ENCODE assay signal across 19 cellular contexts in genomic region chr4:1094336-1094690, GRCh38.
"Had no signal": no experiment of that assay in that cellular context is flagged by ENCODE, and none has a peak within 500 bp of the region (broad histone marks: within the 10 kb centered on the region; RNA-seq: fewer than 3 reads in every experiment).

No MANE protein-coding gene starts in this region.

- H3K27me3 ChIP-seq: gastrocnemius medialis, left lung, neutrophil, pancreas, tibial nerve, vagina had no signal

- DNase-seq: dorsolateral prefrontal cortex; effector CD4-positive, alpha-beta T cell; foreskin fibroblast; gastrocnemius medialis; kidney; mammary epithelial cell; mesendoderm; natural killer cell; pancreas; stimulated activated CD4-positive, alpha-beta T cell treated with anti-CD3 and anti-CD28 coated beads, Interleukin-2, amount 100 ng/mL, for 24 hours; stimulated activated CD4-positive, alpha-beta T cell treated with anti-CD3 and anti-CD28 coated beads, Interleukin-4, amount 100 ng/mL, for 24 hours had no signal

- ATAC-seq: gastrocnemius medialis; left lung; natural killer cell; pancreas; sciatic nerve; stimulated activated memory B cell treated with anti-CD40 and anti-IgM and Interleukin-4, amounts not matched to agents 10 μg/mL and 1 μg/mL and 100 μg/mL, for 72 hours had no signal

- H3K36me3 ChIP-seq: gastrocnemius medialis, left lung, neutrophil, pancreas, thoracic aorta, tibial nerve, vagina had no signal

- H3K4me3 ChIP-seq: dorsolateral prefrontal cortex, gastrocnemius medialis, left lung, pancreas, smooth muscle cell, thoracic aorta, tibial nerve, vagina had no signal

- H3K27ac ChIP-seq: dorsolateral prefrontal cortex, gastrocnemius medialis, left lung, neutrophil, pancreas, thoracic aorta, tibial nerve, vagina had no signal

- H3K4me1 ChIP-seq: gastrocnemius medialis, left lung, tibial nerve, vagina had no signal

- H3K9me3 ChIP-seq: gastrocnemius medialis, left lung, neutrophil, pancreas, thoracic aorta, tibial nerve, vagina had no signal
